8 cellular contexts compared by ENCODE assay signal in genomic region chr3:50245251-50245745, GRCh38. TPM values are rescaled to one million over a fixed set of nuclear protein-coding genes. Genes with fewer than 3 reads are reported as not detected.
A peak's percentile ranks its signal among the peaks of the same experiment; 100 is the strongest.
DNase-seq lines count a peak whose midpoint lies in the region; ATAC-seq lines count a peak whose summit lies in the region.

No MANE protein-coding gene starts in this region.

- ATAC-seq in left lobe of liver: peak; percentile 3

- peaks cover 0 to 29% (median 19%) of the 10 kb centered on the region in 5 donors for H3K36me3 ChIP-seq in subcutaneous abdominal adipose tissue (ENCODE audit: control insufficient read depth in 5 of 5, insufficient read depth in 5 of 5, low read length in 5 of 5)

- DNase-seq in T-helper 1 cell: no peak
- no peak for DNase-seq in left lobe of liver (ENCODE audit: low spot score)
- no peak for DNase-seq in NK-92 treated with Interleukin-12 subunit alpha and Interleukin-12 subunit beta, amount 100 ng/mL, for 24 hours (lab: John Stamatoyannopoulos, UW)
- DNase-seq in glomerular visceral epithelial cell (ENCODE audit: extremely low spot score): no peak
- no peak for DNase-seq in midbrain (lab: John Stamatoyannopoulos, UW)

- no peaks in the 10 kb centered on the region for H3K9me3 Mint-ChIP-seq in T-helper 1 cell treated with Interleukin-12 subunit alpha and Interleukin-12 subunit beta and Interleukin-4 antibody, amounts not matched to agents 30 μg/mL and 1 μg/mL, for 36 hours
- no peaks in the 10 kb centered on the region for H3K9me3 Mint-ChIP-seq in activated naive CD8-positive, alpha-beta T cell (ENCODE audit: low read depth)

- H3K27me3 Mint-ChIP-seq in T-helper 1 cell treated with Interleukin-12 subunit alpha and Interleukin-12 subunit beta and Interleukin-4 antibody, amounts not matched to agents 30 μg/mL and 1 μg/mL, for 36 hours (ENCODE audit: low read depth): no peaks in the 10 kb centered on the region
- no peaks in the 10 kb centered on the region for H3K27me3 Mint-ChIP-seq in activated naive CD8-positive, alpha-beta T cell

- H3K9ac ChIP-seq in subcutaneous abdominal adipose tissue (ENCODE audit: low read length in 5 of 5): peak overlapping the region; percentile 43 to 84 (median 63)

- peaks cover 42 to 98% (median 96%) of the 10 kb centered on the region in 5 donors for H3K4me1 ChIP-seq in subcutaneous abdominal adipose tissue (ENCODE audit: control insufficient read depth in 5 of 5, insufficient read depth in 5 of 5, low read length in 5 of 5)

- H3K27ac ChIP-seq in subcutaneous abdominal adipose tissue (ENCODE audit: low read depth, low read length): peak overlapping the region; percentile 92

- H3K9me3 ChIP-seq in subcutaneous abdominal adipose tissue (ENCODE audit: control insufficient read depth in 5 of 5, low read length in 5 of 5): no peaks in the 10 kb centered on the region

- H3K27me3 ChIP-seq in subcutaneous abdominal adipose tissue (ENCODE audit: control insufficient read depth in 5 of 5, insufficient read depth in 4 of 5, low read length in 5 of 5): no peaks in the 10 kb centered on the region

- H3K27ac Mint-ChIP-seq in T-helper 1 cell treated with Interleukin-12 subunit alpha and Interleukin-12 subunit beta and Interleukin-4 antibody, amounts not matched to agents 30 μg/mL and 1 μg/mL, for 36 hours: peak overlapping the region; percentile 91
- peak overlapping the region; percentile 97 for H3K27ac Mint-ChIP-seq in activated naive CD8-positive, alpha-beta T cell

- H3K4me3 Mint-ChIP-seq in T-helper 1 cell treated with Interleukin-12 subunit alpha and Interleukin-12 subunit beta and Interleukin-4 antibody, amounts not matched to agents 30 μg/mL and 1 μg/mL, for 36 hours: peak overlapping the region; percentile 77
- peak overlapping the region; percentile 66 for H3K4me3 Mint-ChIP-seq in activated naive CD8-positive, alpha-beta T cell

- H3K36me3 Mint-ChIP-seq in T-helper 1 cell treated with Interleukin-12 subunit alpha and Interleukin-12 subunit beta and Interleukin-4 antibody, amounts not matched to agents 30 μg/mL and 1 μg/mL, for 36 hours (ENCODE audit: low read depth): peaks cover 21% of the 10 kb centered on the region
- H3K36me3 Mint-ChIP-seq in activated naive CD8-positive, alpha-beta T cell: no peaks in the 10 kb centered on the region

- peaks cover 54% of the 10 kb centered on the region for H3K4me1 Mint-ChIP-seq in T-helper 1 cell treated with Interleukin-12 subunit alpha and Interleukin-12 subunit beta and Interleukin-4 antibody, amounts not matched to agents 30 μg/mL and 1 μg/mL, for 36 hours (ENCODE audit: low read depth)
- peaks cover 75% of the 10 kb centered on the region for H3K4me1 Mint-ChIP-seq in activated naive CD8-positive, alpha-beta T cell (ENCODE audit: low read depth)

- peak overlapping the region in 4 of 5 donors; percentile 5 to 64 (median 56) for H3K4me3 ChIP-seq in subcutaneous abdominal adipose tissue (ENCODE audit: low read depth in 1 of 5, low read length in 5 of 5)

RNA-seq across cellular contexts. Expression of gene GNAI2, which starts 9.3 kb away (rescaled TPM):
- 115 TPM for total RNA-seq in left lobe of liver

RNA-seq across cellular contexts. Expression of gene SEMA3B, which starts 23.6 kb away (rescaled TPM):
- 5.7 TPM for total RNA-seq in left lobe of liver

RNA-seq across cellular contexts. Expression of gene LSMEM2, which starts 33.6 kb away (rescaled TPM):
- not detected for total RNA-seq in left lobe of liver

RNA-seq across cellular contexts. Expression of gene SLC38A3, which starts 40.2 kb away (rescaled TPM):
- 242 TPM for total RNA-seq in left lobe of liver

RNA-seq across cellular contexts. Expression of gene IFRD2, which starts 46.9 kb away (rescaled TPM):
- total RNA-seq in left lobe of liver: 63.8 TPM
